In the genomic region with DNA sequence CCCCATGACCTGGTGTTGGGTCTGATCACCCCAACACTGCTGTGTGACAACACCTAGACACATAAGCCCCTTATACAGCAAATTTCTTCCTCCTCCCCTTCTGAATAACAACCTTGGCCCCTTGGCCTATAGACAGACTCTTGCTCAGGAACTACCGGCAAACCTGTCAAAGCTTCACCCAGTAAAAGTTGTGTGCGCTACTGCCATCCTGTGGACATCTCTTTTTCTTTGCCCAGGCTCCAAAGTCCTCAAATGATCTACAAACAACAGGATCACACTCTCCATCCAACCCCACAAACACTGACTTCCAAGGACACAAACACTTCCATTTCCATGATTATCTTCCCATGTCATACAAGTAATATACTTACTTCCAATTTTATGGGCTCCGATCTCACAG, we compare ENCODE assay signal across 8 cellular contexts.
DNase-seq lines count a peak whose midpoint lies in the region; ATAC-seq, FAIRE-seq and TF ChIP-seq lines count a peak whose summit lies in the region.
"Not testable (repeated sequence)": the region's sequence is repeated elsewhere in the genome, so short reads cannot be mapped to it uniquely, and the experiment has no call there.

No MANE protein-coding gene starts in this region.

- H3K4me1 Mint-ChIP-seq in Caco-2 (ENCODE audit: low read depth, unreplicated experiment); GM23338: not testable (repeated sequence)

- H3K4me3 ChIP-seq in Caco-2 (ENCODE audit: low read depth, low read length); GM23338; osteoblast (ENCODE audit: insufficient read depth, low read length): not testable (repeated sequence)

- H3K9me3 Mint-ChIP-seq in Caco-2 (ENCODE audit: unreplicated experiment), result not testable (repeated sequence)
- H3K9me3 Mint-ChIP-seq in GM23338, result peaks cover 30% of the 10 kb centered on the region

- intact Hi-C loops in Caco-2 (cut with micrococcal nuclease; ENCODE audit: unreplicated experiment), result not testable (repeated sequence)

- not testable (repeated sequence) for H3K4me2 ChIP-seq in GM23338; osteoblast (ENCODE audit: insufficient read depth, low read length)

- not testable (repeated sequence) for H3K36me3 ChIP-seq in Caco-2 (ENCODE audit: control insufficient read depth, insufficient read depth, low read length); GM23338 (ENCODE audit: insufficient read depth); osteoblast (ENCODE audit: insufficient read depth, low read length)

- TF ChIP-seq CTCF in Caco-2 (IDR thresholded peaks at IDR 0.05; ENCODE audit: insufficient read depth in 1 of 2, low read depth in 1 of 2, low read length in 1 of 2, severe bottlenecking in 1 of 2, unreplicated experiment in 1 of 2) (peak; percentile 24 to 38), GM13976 (IDR thresholded peaks at IDR 0.05; ENCODE audit: borderline replicate concordance, control extremely low read depth, extremely low read depth, insufficient read depth, missing control alignments) (peak; percentile 20), GM23338 (conservative IDR thresholded peaks at IDR 0.05; ENCODE audit: low read depth in 2 of 2) (peak; percentile 35 to 40; a peak in 3 of 4 replicates), osteoblast (IDR thresholded peaks at IDR 0.05; ENCODE audit: extremely low read depth, low read depth, low read length) (peak; percentile 33)

- H3K4me3 Mint-ChIP-seq in Caco-2 (ENCODE audit: unreplicated experiment); GM23338: not testable (repeated sequence)

- H3K79me2 ChIP-seq in GM23338 (replicated peaks; ENCODE audit: insufficient read depth); osteoblast (ENCODE audit: insufficient read depth, low read length): not testable (repeated sequence)

- TF ChIP-seq POLR2A in erythroblast (IDR thresholded peaks at IDR 0.05; ENCODE audit: low read length), result not testable (repeated sequence)

- H3K27ac ChIP-seq in GM23338 (ENCODE audit: low read depth); osteoblast (ENCODE audit: low read depth, low read length): not testable (repeated sequence)

- FAIRE-seq in HTR-8/SVneo (lab: Jason Lieb, UNC), result peak; percentile 72

- DNase-seq in Caco-2 (peak in 1 of 2 experiments; percentile 23), GM13976 (ENCODE audit: low spot score) (peak; percentile 6), GM23338 (ENCODE audit: low spot score) (peak; percentile 30), NCI-H82 (lab: John Stamatoyannopoulos, UW) (peak; percentile 22), SW480 (ENCODE audit: low spot score) (peak; percentile 29), erythroblast (lab: John Stamatoyannopoulos, UW) (peak; percentile 1 to 4)
- not testable (repeated sequence) for DNase-seq in HTR-8/SVneo (ENCODE audit: insufficient read length, low spot score); osteoblast (ENCODE audit: insufficient read length, low spot score, missing footprints)

- in situ Hi-C loops in GM13976 (cut with MboI; ENCODE audit: low sequenced_read_pairs, unreplicated experiment), result not testable (repeated sequence)

- H4K20me1 ChIP-seq in GM23338 (replicated peaks; ENCODE audit: insufficient read depth); osteoblast (ENCODE audit: insufficient read depth, low read length): not testable (repeated sequence)

- BruUV-seq in Caco-2 (replicated peaks; lab: Mats Ljungman, UMichigan), result not testable (repeated sequence)

- POLR2A ChIA-PET in Caco-2 (lab: Charles Lee), result not testable (repeated sequence)

- not testable (repeated sequence) for H3K9me2 ChIP-seq in GM23338 (ENCODE audit: insufficient read depth)

- ATAC-seq in GM23338, result not testable (repeated sequence)

- CTCF ChIA-PET in Caco-2 (lab: Charles Lee), result not testable (repeated sequence)

- H3F3A ChIP-seq in GM23338 (replicated peaks; ENCODE audit: low read depth), result not testable (repeated sequence)

- H3K4me1 ChIP-seq in Caco-2; GM23338 (ENCODE audit: insufficient read depth); osteoblast (ENCODE audit: insufficient read depth, low read length): not testable (repeated sequence)

- H3K36me3 Mint-ChIP-seq in Caco-2 (ENCODE audit: insufficient read depth, unreplicated experiment); GM23338 (ENCODE audit: low read depth): not testable (repeated sequence)

- not testable (repeated sequence) for H3K27me3 ChIP-seq in Caco-2 (replicated peaks; ENCODE audit: control insufficient read depth, insufficient read depth, low read length); GM23338 (ENCODE audit: insufficient read depth); osteoblast (ENCODE audit: insufficient read depth, low read length)

- H3K27me3 Mint-ChIP-seq in Caco-2 (ENCODE audit: insufficient read depth, unreplicated experiment); GM23338 (ENCODE audit: insufficient read depth, low read depth, poor library complexity): not testable (repeated sequence)

- H3K27ac Mint-ChIP-seq in Caco-2 (ENCODE audit: unreplicated experiment); GM23338: not testable (repeated sequence)

- H3K9me3 ChIP-seq in Caco-2; osteoblast (ENCODE audit: low read depth, low read length): not testable (repeated sequence)

- H2AFZ ChIP-seq in GM23338; osteoblast (ENCODE audit: low read length): not testable (repeated sequence)
